ENCODE assay signal across 1 cellular context in genomic region chr2:11953258-11953657, GRCh38.
TF ChIP-seq lines count a peak whose summit lies in the region.

No MANE protein-coding gene starts in this region.

TF ChIP-seq in H1, 55 proteins besides CTCF, POLR2A, EP300 and RAD21 (continued from another document):
- TF ChIP-seq YY1 (IDR thresholded peaks at IDR 0.05; ENCODE audit: low read depth, low read length) = no peak
